Comparison of ENCODE assay signal across 1 cellular context in the genomic region with DNA sequence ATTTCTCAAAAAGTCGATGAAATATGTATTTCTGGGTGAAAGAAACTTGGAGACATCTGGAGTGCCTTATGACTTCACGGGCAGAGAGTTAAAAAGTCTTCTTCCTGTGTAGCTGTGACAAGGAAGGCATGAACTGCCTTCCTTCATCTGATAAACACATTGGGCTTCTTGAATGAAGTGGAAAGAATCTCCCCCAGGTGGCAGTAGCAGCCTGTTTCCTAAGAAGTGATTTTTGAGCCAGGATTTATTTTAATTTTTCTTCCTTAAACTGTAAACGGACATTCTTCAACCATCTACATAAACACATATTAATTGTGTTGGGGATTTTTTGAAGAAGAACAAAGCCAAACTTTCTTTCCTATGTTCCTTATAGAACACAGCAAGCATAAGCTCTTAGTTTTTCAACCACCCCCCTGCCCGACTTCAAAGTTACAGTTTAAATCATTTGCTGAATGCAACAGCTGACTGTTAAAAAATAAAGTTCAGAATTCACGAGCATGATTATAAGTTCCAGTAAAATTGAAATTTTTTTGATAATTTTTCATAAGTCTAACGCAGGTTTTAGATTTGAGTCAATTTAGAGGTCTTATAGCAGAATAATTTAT.
TF ChIP-seq lines count a peak whose summit lies in the region.

No MANE protein-coding gene starts in this region.

TF ChIP-seq in liver, 16 proteins besides CTCF, POLR2A, EP300 and RAD21 (continued from another document):
- TF ChIP-seq NR2F2 (IDR thresholded peaks at IDR 0.05): no peak
